Comparison of ENCODE assay signal across 28 cellular contexts in the genomic region with DNA sequence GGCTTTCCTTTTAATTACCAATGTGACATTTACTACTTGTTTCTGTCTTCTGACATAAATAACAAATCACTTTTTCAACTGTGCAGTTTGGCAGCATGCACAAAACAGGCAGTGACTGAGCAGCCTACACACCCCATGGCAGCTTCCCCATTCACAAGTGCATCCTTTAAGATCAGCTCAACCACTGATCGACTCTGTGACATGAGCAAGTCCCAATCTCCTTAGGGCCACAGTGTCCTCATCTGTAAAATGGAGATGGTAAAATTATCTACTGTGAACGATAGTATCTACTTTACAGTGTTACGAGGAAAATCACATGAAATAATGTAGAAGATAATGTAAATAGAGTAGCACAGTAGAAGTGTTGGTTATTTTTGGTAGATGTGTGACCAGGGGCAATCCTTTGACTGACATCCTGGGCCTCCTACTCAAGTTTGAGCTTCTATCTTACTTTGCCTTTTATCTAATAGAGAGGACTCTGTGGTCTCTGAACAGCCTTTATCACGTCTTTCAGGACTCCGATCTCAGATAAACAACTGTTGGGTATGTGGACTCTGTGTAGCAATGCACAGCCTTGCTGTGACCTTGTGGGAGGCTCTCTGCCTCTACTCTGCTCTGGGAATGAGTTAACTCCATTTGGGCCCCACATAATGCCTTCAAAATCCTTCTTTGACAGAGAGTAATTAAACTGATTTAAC.
"Had no signal": no experiment of that assay in that cellular context is flagged by ENCODE, and none has a peak within 500 bp of the region (broad histone marks: within the 10 kb centered on the region; RNA-seq: fewer than 3 reads in every experiment).

No MANE protein-coding gene starts in this region.

- H3K4me3 ChIP-seq: gastroesophageal sphincter, ovary, prostate gland, sigmoid colon, smooth muscle cell, tibial nerve had no signal

- H3K27ac ChIP-seq: epithelial cell of prostate, gastroesophageal sphincter, ovary, prostate gland, sigmoid colon, tibial nerve had no signal

- H3K4me2 ChIP-seq: smooth muscle cell had no signal

- H3K9me3 Mint-ChIP-seq: T-helper 2 cell treated with Interferon-gamma antibody and Interleukin-4, amounts not matched to agents 5 μg/mL and 100 μg/mL, for 36 hours had no signal

- DNase-seq: activated CD4-positive, alpha-beta T cell treated with anti-CD3 and anti-CD28 coated beads for 36 hours; activated CD4-positive, CD25-positive, alpha-beta regulatory T cell; activated CD8-positive, alpha-beta memory T cell treated with anti-CD3 and anti-CD28 coated beads, Interleukin-2, amount 10 ng/mL, durations not matched to agents 7 days and 5 days; activated CD8-positive, alpha-beta T cell treated with anti-CD3 and anti-CD28 coated beads, Interleukin-2, amount 10 ng/mL, durations not matched to agents 7 days and 5 days; activated naive CD4-positive, alpha-beta T cell; activated T-cell treated with anti-CD3 and anti-CD28 coated beads, Interleukin-2, amount 50 U/mL, for 48 hours; effector CD8-positive, alpha-beta T cell; hippocampal formation; kidney; left colon; mammary epithelial cell; ovary; retina; sigmoid colon; stimulated activated CD4-positive, alpha-beta T cell treated with anti-CD3 and anti-CD28 coated beads, Interleukin-1b, Interleukin-23, amount 100 ng/mL, for 48 hours; stimulated activated naive B cell treated with anti-CD40 and anti-IgM and Interleukin-4, amounts not matched to agents 10 μg/mL and 1 μg/mL and 100 μg/mL, for 72 hours; T-helper 1 cell had no signal

- H3K4me3 Mint-ChIP-seq: activated CD4-positive, alpha-beta T cell treated with anti-CD3 and anti-CD28 coated beads for 36 hours; activated CD8-positive, alpha-beta memory T cell treated with anti-CD3 and anti-CD28 coated beads, Interleukin-2, amount 10 ng/mL, durations not matched to agents 7 days and 5 days; activated CD8-positive, alpha-beta T cell treated with anti-CD3 and anti-CD28 coated beads, Interleukin-2, amount 10 ng/mL, durations not matched to agents 7 days and 5 days; stimulated activated naive B cell treated with anti-CD40 and anti-IgM and Interleukin-4, amounts not matched to agents 10 μg/mL and 1 μg/mL and 100 μg/mL, for 72 hours; T-helper 2 cell treated with Interferon-gamma antibody and Interleukin-4, amounts not matched to agents 5 μg/mL and 100 μg/mL, for 36 hours had no signal

- ATAC-seq: activated CD4-positive, alpha-beta T cell treated with anti-CD3 and anti-CD28 coated beads for 36 hours; activated CD8-positive, alpha-beta memory T cell treated with anti-CD3 and anti-CD28 coated beads, Interleukin-2, amount 10 ng/mL, durations not matched to agents 7 days and 5 days; activated CD8-positive, alpha-beta T cell treated with anti-CD3 and anti-CD28 coated beads, Interleukin-2, amount 10 ng/mL, durations not matched to agents 7 days and 5 days; activated naive CD4-positive, alpha-beta T cell treated with anti-CD3 and anti-CD28 coated beads, Interleukin-2, amount 50 U/mL, for 72 hours; gastroesophageal sphincter; left colon; stimulated activated naive B cell treated with anti-CD40 and anti-IgM and Interleukin-4, amounts not matched to agents 10 μg/mL and 1 μg/mL and 100 μg/mL, for 72 hours had no signal

- H3K27ac Mint-ChIP-seq: activated CD4-positive, alpha-beta T cell treated with anti-CD3 and anti-CD28 coated beads for 36 hours; activated CD8-positive, alpha-beta memory T cell treated with anti-CD3 and anti-CD28 coated beads, Interleukin-2, amount 10 ng/mL, durations not matched to agents 7 days and 5 days; activated CD8-positive, alpha-beta T cell treated with anti-CD3 and anti-CD28 coated beads, Interleukin-2, amount 10 ng/mL, durations not matched to agents 7 days and 5 days; activated naive CD4-positive, alpha-beta T cell treated with anti-CD3 and anti-CD28 coated beads, Interleukin-2, amount 50 U/mL, for 72 hours; stimulated activated naive B cell treated with anti-CD40 and anti-IgM and Interleukin-4, amounts not matched to agents 10 μg/mL and 1 μg/mL and 100 μg/mL, for 72 hours; T-helper 2 cell treated with Interferon-gamma antibody and Interleukin-4, amounts not matched to agents 5 μg/mL and 100 μg/mL, for 36 hours had no signal

- H3K36me3 ChIP-seq: ovary, prostate gland had no signal

- FAIRE-seq: bronchial epithelial cell, colon, endometrium, kidney, TTC549 had no signal

- H3K4me1 Mint-ChIP-seq: activated CD4-positive, alpha-beta T cell treated with anti-CD3 and anti-CD28 coated beads for 36 hours; activated CD8-positive, alpha-beta memory T cell treated with anti-CD3 and anti-CD28 coated beads, Interleukin-2, amount 10 ng/mL, durations not matched to agents 7 days and 5 days; stimulated activated naive B cell treated with anti-CD40 and anti-IgM and Interleukin-4, amounts not matched to agents 10 μg/mL and 1 μg/mL and 100 μg/mL, for 72 hours had no signal

- H3K9me3 ChIP-seq: gastroesophageal sphincter, ovary, prostate gland, sigmoid colon, tibial nerve had no signal

- H3K27me3 Mint-ChIP-seq: activated CD4-positive, alpha-beta T cell treated with anti-CD3 and anti-CD28 coated beads for 36 hours; activated CD8-positive, alpha-beta memory T cell treated with anti-CD3 and anti-CD28 coated beads, Interleukin-2, amount 10 ng/mL, durations not matched to agents 7 days and 5 days; stimulated activated naive B cell treated with anti-CD40 and anti-IgM and Interleukin-4, amounts not matched to agents 10 μg/mL and 1 μg/mL and 100 μg/mL, for 72 hours had no signal

- H3K4me1 ChIP-seq: gastroesophageal sphincter, prostate gland, sigmoid colon, tibial nerve had no signal

- H3K27me3 ChIP-seq: gastroesophageal sphincter, ovary, sigmoid colon, tibial nerve had no signal
